1 cellular context compared by ENCODE assay signal in genomic region chr21:45554477-45555175, GRCh38.
TF ChIP-seq lines count a peak whose summit lies in the region.

No MANE protein-coding gene starts in this region.

TF ChIP-seq in HepG2, 621 proteins besides CTCF, POLR2A, EP300 and RAD21 (continued from another document and continues in another):
- TF ChIP-seq ZBTB2 (CRISPR knock-in tag; IDR thresholded peaks at IDR 0.05; ENCODE audit: low read depth) (peak; percentile 48; the same call in 1 of the 2 replicates), MYC (CRISPR knock-in tag; IDR thresholded peaks at IDR 0.05; ENCODE audit: borderline replicate concordance) (peak; percentile 71; the same call in 1 of the 2 replicates), KDM2A (CRISPR knock-in tag; IDR thresholded peaks at IDR 0.05; ENCODE audit: borderline replicate concordance, low read depth) (peak; percentile 67; the same call in 1 of the 2 replicates), ZFP36L2 (CRISPR knock-in tag; IDR thresholded peaks at IDR 0.05) (no peak), THAP9 (CRISPR knock-in tag; IDR thresholded peaks at IDR 0.05; ENCODE audit: borderline replicate concordance) (0 out of 2 replicates have a peak, but pooled peaks have one; percentile 22), GATAD1 (CRISPR knock-in tag; IDR thresholded peaks at IDR 0.05) (peak; percentile 21; the same call in 1 of the 2 replicates), ARHGAP35 (CRISPR knock-in tag; IDR thresholded peaks at IDR 0.05; ENCODE audit: borderline replicate concordance) (0 out of 2 replicates have a peak, but pooled peaks have one; percentile 43), SMAD1 (CRISPR knock-in tag; IDR thresholded peaks at IDR 0.05; ENCODE audit: borderline replicate concordance, low read depth) (peak; percentile 63; the same call in 1 of the 2 replicates), ZNF589 (CRISPR knock-in tag; conservative IDR thresholded peaks at IDR 0.05) (no peak), ZNF574 (CRISPR knock-in tag; IDR thresholded peaks at IDR 0.05) (0 out of 2 replicates have a peak, but pooled peaks have one; percentile 18), ZBTB26 (CRISPR knock-in tag; IDR thresholded peaks at IDR 0.05; ENCODE audit: borderline replicate concordance) (0 out of 2 replicates have a peak, but pooled peaks have one; percentile 22), IKZF5 (CRISPR knock-in tag; IDR thresholded peaks at IDR 0.05) (peak; percentile 62; the same call in 1 of the 2 replicates), FOXC1 (CRISPR knock-in tag; IDR thresholded peaks at IDR 0.05; ENCODE audit: borderline replicate concordance) (peak; percentile 84), NR2F6 (IDR thresholded peaks at IDR 0.05) (no peak), NR2F6 (CRISPR knock-in tag; IDR thresholded peaks at IDR 0.05) (peak; percentile 34; the same call in 1 of the 2 replicates), NRL (CRISPR knock-in tag; IDR thresholded peaks at IDR 0.05; ENCODE audit: borderline replicate concordance) (peak; percentile 65; the same call in 1 of the 2 replicates), DZIP1 (CRISPR knock-in tag; IDR thresholded peaks at IDR 0.05) (0 out of 2 replicates have a peak, but pooled peaks have one; percentile 23), ZNF501 (CRISPR knock-in tag; IDR thresholded peaks at IDR 0.05) (peak; percentile 36; the same call in 1 of the 2 replicates), POGZ (CRISPR knock-in tag; IDR thresholded peaks at IDR 0.05) (no peak), SOX6 (IDR thresholded peaks at IDR 0.05) (no peak), SOX6 (CRISPR knock-in tag; IDR thresholded peaks at IDR 0.05) (no peak), NONO (IDR thresholded peaks at IDR 0.05) (no peak), NONO (CRISPR knock-in tag; conservative IDR thresholded peaks at IDR 0.05) (peak; percentile 33; the same call in 1 of the 2 replicates), PCBP2 (optimal IDR thresholded peaks at IDR 0.05; ENCODE audit: low read depth, low read length, poor library complexity, severe bottlenecking) (no peak), FOXA1 (IDR thresholded peaks at IDR 0.05) (no peak), FOXA1 (CRISPR knock-in tag; IDR thresholded peaks at IDR 0.05) (no peak), PITX1 (CRISPR knock-in tag; IDR thresholded peaks at IDR 0.05) (0 out of 2 replicates have a peak, but pooled peaks have one; percentile 35), ZNF768 (CRISPR knock-in tag; IDR thresholded peaks at IDR 0.05) (0 out of 2 replicates have a peak, but pooled peaks have one; percentile 30), LCORL (IDR thresholded peaks at IDR 0.05) (no peak), LCORL (CRISPR knock-in tag; IDR thresholded peaks at IDR 0.05) (peak; percentile 59; the same call in 1 of the 2 replicates), REPIN1 (CRISPR knock-in tag; IDR thresholded peaks at IDR 0.05; ENCODE audit: borderline replicate concordance, low read depth) (peak; percentile 63; the same call in 1 of the 2 replicates), ZNF281 (CRISPR knock-in tag; IDR thresholded peaks at IDR 0.05; ENCODE audit: borderline replicate concordance) (peak; percentile 17; the same call in 1 of the 2 replicates), PATZ1 (CRISPR knock-in tag; IDR thresholded peaks at IDR 0.05) (peak; percentile 68; the same call in 1 of the 2 replicates), KLF16 (CRISPR knock-in tag; IDR thresholded peaks at IDR 0.05) (peak in 1 of 2 experiments; percentile 80; a peak in 2 of 4 replicates), ZNF143 (CRISPR knock-in tag; IDR thresholded peaks at IDR 0.05) (no peak), ZSCAN25 (CRISPR knock-in tag; IDR thresholded peaks at IDR 0.05) (peak; percentile 75; the same call in 1 of the 2 replicates), RXRB (CRISPR knock-in tag; IDR thresholded peaks at IDR 0.05; ENCODE audit: borderline replicate concordance) (peak; percentile 14; the same call in 1 of the 2 replicates), ATF7-NPFF (CRISPR knock-in tag; IDR thresholded peaks at IDR 0.05; ENCODE audit: low read depth) (0 out of 2 replicates have a peak, but pooled peaks have one; percentile 48), ZNF547 (CRISPR knock-in tag; IDR thresholded peaks at IDR 0.05) (no peak)
